ENCODE assay signal across 23 cellular contexts in genomic region chr1:81806432-81806770, GRCh38. TPM values are rescaled to one million over a fixed set of nuclear protein-coding genes. Genes with fewer than 3 reads are reported as not detected.
DNase-seq lines count a peak whose midpoint lies in the region; ATAC-seq and TF ChIP-seq lines count a peak whose summit lies in the region.
"Had no signal": no experiment of that assay in that cellular context is flagged by ENCODE, and none has a peak within 500 bp of the region (broad histone marks: within the 10 kb centered on the region; RNA-seq: fewer than 3 reads in every experiment).

No MANE protein-coding gene starts in this region.

- H3K4me2 ChIP-seq in neural cell (ENCODE audit: low read length) (no peak overlapping the region), Karpas-422 (ENCODE audit: low read depth, low read length, poor library complexity, severe bottlenecking) (no peak overlapping the region)

- no peak overlapping the region for H3K27ac Mint-ChIP-seq in activated naive CD8-positive, alpha-beta T cell treated with anti-CD3 and anti-CD28 coated beads, Interleukin-2, amount 50 U/mL, for 24 hours
- H3K27ac Mint-ChIP-seq: activated naive CD8-positive, alpha-beta T cell treated with anti-CD3 and anti-CD28 coated beads for 36 hours; activated T-helper 17 cell treated with anti-CD3 and anti-CD28 coated beads, Interleukin-2, amount 50 U/mL, for 72 hours; natural killer cell treated with Interleukin-12 subunit alpha and Interleukin-12 subunit beta and Interleukin-15 and Interleukin-18, amount 100 ng/mL, for 72 hours; stimulated activated naive CD8-positive, alpha-beta T cell treated with anti-CD3 and anti-CD28 coated beads, Interleukin-15, amount 100 ng/mL, for 72 hours had no signal

- peaks cover 93% of the 10 kb centered on the region for H3K79me2 ChIP-seq in neural cell (replicated peaks; ENCODE audit: insufficient read depth, low read length)
- H3K79me2 ChIP-seq in Karpas-422 (ENCODE audit: low read length) = no peaks in the 10 kb centered on the region

- H3K36me3 ChIP-seq in left ventricle myocardium inferior (no peaks in the 10 kb centered on the region), ectodermal cell (ENCODE audit: control insufficient read depth, insufficient read depth, low read length) (peaks cover 4% of the 10 kb centered on the region), neural cell (ENCODE audit: insufficient read depth, low read length) (no peaks in the 10 kb centered on the region), Karpas-422 (ENCODE audit: insufficient read depth, low read length) (no peaks in the 10 kb centered on the region)
- H3K36me3 ChIP-seq: prostate gland, tibial nerve had no signal

- H3K27me3 Mint-ChIP-seq in activated naive CD8-positive, alpha-beta T cell treated with anti-CD3 and anti-CD28 coated beads, Interleukin-2, amount 50 U/mL, for 24 hours = peaks cover 33% of the 10 kb centered on the region

- no peak for TF ChIP-seq EP300 in neural cell (conservative IDR thresholded peaks at IDR 0.05; ENCODE audit: poor library complexity, severe bottlenecking)

- ATAC-seq in Right ventricle myocardium superior (ENCODE audit: poor library complexity) = no peak
- no peak for ATAC-seq in activated naive CD8-positive, alpha-beta T cell treated with anti-CD3 and anti-CD28 coated beads, Interleukin-2, amount 50 U/mL, for 24 hours
- ATAC-seq: activated T-helper 17 cell treated with anti-CD3 and anti-CD28 coated beads, Interleukin-2, amount 50 U/mL, for 72 hours; GM12878; natural killer cell treated with Interleukin-12 subunit alpha and Interleukin-12 subunit beta and Interleukin-15 and Interleukin-18, amount 100 ng/mL, for 72 hours; stimulated activated naive CD8-positive, alpha-beta T cell treated with anti-CD3 and anti-CD28 coated beads, Interleukin-15, amount 100 ng/mL, for 72 hours had no signal

- H3K9me3 Mint-ChIP-seq in activated naive CD8-positive, alpha-beta T cell treated with anti-CD3 and anti-CD28 coated beads, Interleukin-2, amount 50 U/mL, for 24 hours = no peaks in the 10 kb centered on the region
- H3K9me3 Mint-ChIP-seq: activated naive CD8-positive, alpha-beta T cell treated with anti-CD3 and anti-CD28 coated beads for 36 hours; activated T-helper 17 cell treated with anti-CD3 and anti-CD28 coated beads, Interleukin-2, amount 50 U/mL, for 72 hours; stimulated activated naive CD8-positive, alpha-beta T cell treated with anti-CD3 and anti-CD28 coated beads, Interleukin-15, amount 100 ng/mL, for 72 hours had no signal

- H3K4me3 Mint-ChIP-seq in activated naive CD8-positive, alpha-beta T cell treated with anti-CD3 and anti-CD28 coated beads, Interleukin-2, amount 50 U/mL, for 24 hours = no peak overlapping the region
- H3K4me3 Mint-ChIP-seq: activated naive CD8-positive, alpha-beta T cell treated with anti-CD3 and anti-CD28 coated beads for 36 hours; activated T-helper 17 cell treated with anti-CD3 and anti-CD28 coated beads, Interleukin-2, amount 50 U/mL, for 72 hours; natural killer cell treated with Interleukin-12 subunit alpha and Interleukin-12 subunit beta and Interleukin-15 and Interleukin-18, amount 100 ng/mL, for 72 hours; stimulated activated naive CD8-positive, alpha-beta T cell treated with anti-CD3 and anti-CD28 coated beads, Interleukin-15, amount 100 ng/mL, for 72 hours had no signal

- WGBS in ectodermal cell, 2 experiments = 20% methylated on average over 1 of the region's 2 CpGs; no CpG with 5 or more reads in 1 of the 2 experiments

- no peak for TF ChIP-seq CTCF in left ventricle myocardium inferior (IDR thresholded peaks at IDR 0.05; ENCODE audit: borderline replicate concordance)
- no peak for TF ChIP-seq CTCF in neural cell (IDR thresholded peaks at IDR 0.05; ENCODE audit: poor library complexity, severe bottlenecking)

- H3K9ac ChIP-seq in neural cell (ENCODE audit: low read length) = no peak overlapping the region
- no peak overlapping the region for H3K9ac ChIP-seq in Karpas-422 (ENCODE audit: low read length)

- no peaks in the 10 kb centered on the region for H3K36me3 Mint-ChIP-seq in activated naive CD8-positive, alpha-beta T cell treated with anti-CD3 and anti-CD28 coated beads, Interleukin-2, amount 50 U/mL, for 24 hours (ENCODE audit: low read depth)
- H3K36me3 Mint-ChIP-seq: activated naive CD8-positive, alpha-beta T cell treated with anti-CD3 and anti-CD28 coated beads for 36 hours had no signal

- intact Hi-C loops in left ventricle myocardium inferior (cut with micrococcal nuclease) (no loop called here), Right ventricle myocardium superior (cut with DNase I) (no loop called here)

- peak overlapping the region; percentile 95 for H3K4me3 ChIP-seq in left ventricle myocardium inferior
- peak overlapping the region; percentile 96 for H3K4me3 ChIP-seq in ectodermal cell (ENCODE audit: insufficient read depth, low read depth, low read length)
- H3K4me3 ChIP-seq in neural cell (ENCODE audit: low read length) = peak overlapping the region; percentile 85
- no peak overlapping the region for H3K4me3 ChIP-seq in Karpas-422 (ENCODE audit: low read length)
- H3K4me3 ChIP-seq: GM12878, prostate gland, tibial nerve had no signal

- no peaks in the 10 kb centered on the region for H3K27me3 ChIP-seq in left ventricle myocardium inferior (ENCODE audit: low read depth)
- H3K27me3 ChIP-seq in ectodermal cell (ENCODE audit: control insufficient read depth, insufficient read depth, low read length, poor library complexity, severe bottlenecking) = no peaks in the 10 kb centered on the region
- no peaks in the 10 kb centered on the region for H3K27me3 ChIP-seq in neural cell (ENCODE audit: insufficient read depth, low read depth, low read length)
- no peaks in the 10 kb centered on the region; the same call in 1 of the 2 replicates for H3K27me3 ChIP-seq in Karpas-422 (ENCODE audit: low read length)
- H3K27me3 ChIP-seq: tibial nerve had no signal

- H3F3A ChIP-seq in neural cell (ENCODE audit: insufficient read depth, low read length, poor library complexity, severe bottlenecking) = peaks cover 14% of the 10 kb centered on the region

- H3K9me2 ChIP-seq in neural cell (ENCODE audit: insufficient read depth, low read length) = no peaks in the 10 kb centered on the region
- H3K9me2 ChIP-seq in Karpas-422 (replicated peaks; ENCODE audit: insufficient read depth, low read length) = no peaks in the 10 kb centered on the region

- H3K4me1 Mint-ChIP-seq in activated naive CD8-positive, alpha-beta T cell treated with anti-CD3 and anti-CD28 coated beads, Interleukin-2, amount 50 U/mL, for 24 hours = no peaks in the 10 kb centered on the region
- H3K4me1 Mint-ChIP-seq: activated naive CD8-positive, alpha-beta T cell treated with anti-CD3 and anti-CD28 coated beads for 36 hours had no signal

- H3K27ac ChIP-seq in left ventricle myocardium inferior (replicated peaks) (peak overlapping the region; percentile 99), ectodermal cell (ENCODE audit: insufficient read depth, low read depth, low read length, poor library complexity, severe bottlenecking) (peak overlapping the region; percentile 19), neural cell (ENCODE audit: low read length) (no peak overlapping the region), Karpas-422 (ENCODE audit: low read length) (no peak overlapping the region)
- H3K27ac ChIP-seq: epithelial cell of prostate, prostate gland, tibial nerve had no signal

- H2AFZ ChIP-seq in neural cell (ENCODE audit: low read depth, low read length) (no peak overlapping the region), Karpas-422 (ENCODE audit: low read length) (no peak overlapping the region)

- H4K20me1 ChIP-seq in neural cell (ENCODE audit: insufficient read depth) (no peaks in the 10 kb centered on the region), Karpas-422 (ENCODE audit: insufficient read depth, low read depth, low read length) (no peaks in the 10 kb centered on the region)

- H3K4me1 ChIP-seq in left ventricle myocardium inferior (peaks cover 93% of the 10 kb centered on the region), ectodermal cell (ENCODE audit: control insufficient read depth, insufficient read depth, low read length) (peaks cover 17% of the 10 kb centered on the region), Karpas-422 (ENCODE audit: low read length) (no peaks in the 10 kb centered on the region)
- H3K4me1 ChIP-seq: prostate gland had no signal

- no peak for DNase-seq in left ventricle myocardium inferior
- no peak for DNase-seq in Right ventricle myocardium superior
- DNase-seq in activated gamma-delta T cell (lab: John Stamatoyannopoulos, UW) = no peak
- no peak for DNase-seq in Karpas-422
- no peak for DNase-seq in activated naive CD8-positive, alpha-beta T cell treated with anti-CD3 and anti-CD28 coated beads, Interleukin-2, amount 50 U/mL, for 24 hours
- no peak for DNase-seq in KG1 (lab: John Stamatoyannopoulos, UW)
- DNase-seq: activated naive CD8-positive, alpha-beta T cell treated with anti-CD3 and anti-CD28 coated beads for 36 hours; COR-L47; DND-41; NCI-H1092; NCI-H1930; NCI-H2227 treated with DMSO at 0.1 percent for 48 hours; stimulated activated naive CD8-positive, alpha-beta T cell treated with anti-CD3 and anti-CD28 coated beads, Interleukin-15, amount 100 ng/mL, for 72 hours had no signal

- no peaks in the 10 kb centered on the region for H3K9me3 ChIP-seq in left ventricle myocardium inferior (replicated peaks)
- H3K9me3 ChIP-seq in ectodermal cell (ENCODE audit: control insufficient read depth, low read length) = no peaks in the 10 kb centered on the region
- no peaks in the 10 kb centered on the region for H3K9me3 ChIP-seq in neural cell (ENCODE audit: low read length)
- H3K9me3 ChIP-seq in Karpas-422 (ENCODE audit: low read length) = no peaks in the 10 kb centered on the region
- H3K9me3 ChIP-seq: prostate gland, tibial nerve had no signal

- no peak for TF ChIP-seq RAD21 in neural cell (conservative IDR thresholded peaks at IDR 0.05)

RNA-seq across cellular contexts. Expression of gene ADGRL2, which starts 5.7 kb away (rescaled TPM):
- total RNA-seq in left ventricle myocardium inferior = 52.5 TPM
- total RNA-seq in Right ventricle myocardium superior = 37.9 TPM
- 259 TPM for polyA plus RNA-seq in ectodermal cell (2013, experiment 1 of 4)
- polyA plus RNA-seq in ectodermal cell (2013, experiment 2 of 4) = 264 TPM
- 214 TPM for polyA plus RNA-seq in ectodermal cell (2013, experiment 3 of 4)
- polyA plus RNA-seq in ectodermal cell (2013, experiment 4 of 4) = 240 TPM
- 162 and 190 TPM in 2 replicates for polyA plus RNA-seq in neural cell
- polyA minus RNA-seq in neural cell = 337 and 346 TPM in 2 replicates
- not detected in 2 replicates for total RNA-seq in Karpas-422 (2014; rRNA removed; shearing (Covaris generic); ENCODE audit: low replicate concordance)
- total RNA-seq: activated naive CD8-positive, alpha-beta T cell treated with anti-CD3 and anti-CD28 coated beads for 36 hours; activated T-helper 17 cell treated with anti-CD3 and anti-CD28 coated beads, Interleukin-2, amount 50 U/mL, for 72 hours; mononuclear cell; T-helper 2 cell treated with Interferon-gamma antibody and Interleukin-4, amounts not matched to agents 100 ng/mL and 5 ng/mL, for 36 hours had no signal

Comparison
In these comparisons a context has a peak if more than half of its experiments do, and no peak if none do; other contexts are left out.
1. H3K27ac ChIP-seq: peak in left ventricle myocardium inferior (single experiment) and ectodermal cell (single experiment); none in neural cell (single experiment) and Karpas-422 (single experiment).
2. RNA of gene ADGRL2, which starts 5.7 kb away (total RNA-seq): 52.5 TPM in left ventricle myocardium inferior (single experiment) and 37.9 TPM in Right ventricle myocardium superior (single experiment); not detected in Karpas-422; every median in the first group is over 10 times any median in the second.